Comparison of ENCODE assay signal across 14 cellular contexts in the genomic region with DNA sequence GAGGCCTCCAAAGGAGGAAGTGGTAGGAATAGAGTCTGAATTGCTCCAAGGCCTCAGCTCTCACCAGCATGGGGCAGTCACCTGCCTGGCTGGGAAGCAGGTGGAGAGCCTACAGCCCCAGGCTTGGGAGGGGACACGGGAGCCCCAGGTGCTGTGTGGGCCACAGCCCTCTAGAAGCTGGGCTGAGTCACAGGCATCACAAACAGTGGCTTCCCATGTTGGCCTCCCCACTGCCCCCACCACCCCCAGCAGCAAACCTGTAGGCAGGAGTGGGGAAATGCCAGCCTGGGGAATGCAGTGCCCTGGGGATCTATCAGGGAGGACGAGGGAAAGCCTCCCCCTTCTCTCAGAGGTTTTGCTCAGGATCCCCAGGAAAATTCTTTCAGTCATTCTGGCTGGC.
"Had no signal": no experiment of that assay in that cellular context is flagged by ENCODE, and none has a peak within 500 bp of the region (broad histone marks: within the 10 kb centered on the region; RNA-seq: fewer than 3 reads in every experiment).

No MANE protein-coding gene starts in this region.

- H3K9me3 Mint-ChIP-seq: activated naive CD8-positive, alpha-beta T cell treated with anti-CD3 and anti-CD28 coated beads, Interleukin-2, amount 10 ng/mL, durations not matched to agents 7 days and 5 days; central memory CD8-positive, alpha-beta T cell; stimulated activated memory B cell treated with anti-CD40 and anti-IgM and Interleukin-4, amounts not matched to agents 10 μg/mL and 1 μg/mL and 100 μg/mL, for 72 hours had no signal

- ATAC-seq: psoas muscle; stimulated activated memory B cell treated with anti-CD40 and anti-IgM and Interleukin-4, amounts not matched to agents 10 μg/mL and 1 μg/mL and 100 μg/mL, for 72 hours had no signal

- H3K4me1 ChIP-seq: psoas muscle had no signal

- H3K27me3 ChIP-seq: esophagus muscularis mucosa, thyroid gland had no signal

- H3K27ac Mint-ChIP-seq: activated naive CD8-positive, alpha-beta T cell treated with anti-CD3 and anti-CD28 coated beads, Interleukin-2, amount 10 ng/mL, durations not matched to agents 7 days and 5 days; stimulated activated memory B cell treated with anti-CD40 and anti-IgM and Interleukin-4, amounts not matched to agents 10 μg/mL and 1 μg/mL and 100 μg/mL, for 72 hours had no signal

- H3K4me3 Mint-ChIP-seq: activated naive CD8-positive, alpha-beta T cell treated with anti-CD3 and anti-CD28 coated beads, Interleukin-2, amount 10 ng/mL, durations not matched to agents 7 days and 5 days; central memory CD8-positive, alpha-beta T cell; stimulated activated memory B cell treated with anti-CD40 and anti-IgM and Interleukin-4, amounts not matched to agents 10 μg/mL and 1 μg/mL and 100 μg/mL, for 72 hours had no signal

- H3K27ac ChIP-seq: brain microvascular endothelial cell, esophagus muscularis mucosa, psoas muscle had no signal

- H3K9me3 ChIP-seq: esophagus muscularis mucosa, psoas muscle, thyroid gland had no signal

- DNase-seq: activated CD4-positive, alpha-beta T cell treated with anti-CD3 and anti-CD28 coated beads, Interleukin-2, amount 50 U/mL, for 1 hour; activated CD8-positive, alpha-beta memory T cell treated with anti-CD3 and anti-CD28 coated beads for 24 hours; activated naive CD4-positive, alpha-beta T cell; activated naive CD8-positive, alpha-beta T cell treated with anti-CD3 and anti-CD28 coated beads, Interleukin-2, amount 10 ng/mL, durations not matched to agents 7 days and 5 days; brain microvascular endothelial cell; cortex of kidney; effector CD4-positive, alpha-beta T cell; hippocampal formation; kidney; psoas muscle had no signal

- H3K4me1 Mint-ChIP-seq: activated naive CD8-positive, alpha-beta T cell treated with anti-CD3 and anti-CD28 coated beads, Interleukin-2, amount 10 ng/mL, durations not matched to agents 7 days and 5 days; central memory CD8-positive, alpha-beta T cell had no signal

- H3K36me3 ChIP-seq: brain microvascular endothelial cell, esophagus muscularis mucosa, thyroid gland had no signal

- H3K4me3 ChIP-seq: esophagus muscularis mucosa, psoas muscle, thyroid gland had no signal

- H3K36me3 Mint-ChIP-seq: activated naive CD8-positive, alpha-beta T cell treated with anti-CD3 and anti-CD28 coated beads, Interleukin-2, amount 10 ng/mL, durations not matched to agents 7 days and 5 days; stimulated activated memory B cell treated with anti-CD40 and anti-IgM and Interleukin-4, amounts not matched to agents 10 μg/mL and 1 μg/mL and 100 μg/mL, for 72 hours had no signal
